16 cellular contexts compared by ENCODE assay signal in genomic region chr2:40242315-40242714, GRCh38.
DNase-seq lines count a peak whose midpoint lies in the region; TF ChIP-seq lines count a peak whose summit lies in the region.
"Had no signal": no experiment of that assay in that cellular context is flagged by ENCODE, and none has a peak within 500 bp of the region (broad histone marks: within the 10 kb centered on the region; RNA-seq: fewer than 3 reads in every experiment).

No MANE protein-coding gene starts in this region.

- H3K36me3 ChIP-seq in right atrium auricular region: no peaks in the 10 kb centered on the region

- peak; percentile 53 for DNase-seq in DMS53 (lab: John Stamatoyannopoulos, UW)
- peak; percentile 46 for DNase-seq in NCI-H1436 (lab: John Stamatoyannopoulos, UW)
- peak; percentile 91 for DNase-seq in NCI-H345 treated with DMSO at 0.1 percent for 48 hours (lab: John Stamatoyannopoulos, UW; ENCODE audit: unreplicated experiment)
- peak; percentile 15 for DNase-seq in iPS DF 19.7 (ENCODE audit: low read depth, low spot score)
- no peak for DNase-seq in amygdala (lab: John Stamatoyannopoulos, UW)
- no peak for DNase-seq in activated naive CD4-positive, alpha-beta T cell treated with anti-CD3 and anti-CD28 coated beads for 36 hours
- no peak for DNase-seq in endothelial cell (ENCODE audit: low spot score)
- DNase-seq in right atrium auricular region (ENCODE audit: low spot score): no peak
- DNase-seq: ACHN; activated T-cell treated with anti-CD3 and anti-CD28 coated beads, Interleukin-2, amount 50 U/mL, for 24 hours; CD4-positive, alpha-beta memory T cell; central memory CD4-positive, alpha-beta T cell; foreskin melanocyte; mammary epithelial cell; NCI-H1694 treated with DMSO at 0.1 percent for 48 hours had no signal

- H3K27me3 Mint-ChIP-seq in activated naive CD4-positive, alpha-beta T cell treated with anti-CD3 and anti-CD28 coated beads for 36 hours (ENCODE audit: low read depth): peaks cover 5% of the 10 kb centered on the region
- H3K27me3 Mint-ChIP-seq in endothelial cell (ENCODE audit: unreplicated experiment): no peaks in the 10 kb centered on the region
- H3K27me3 Mint-ChIP-seq: activated T-cell treated with anti-CD3 and anti-CD28 coated beads, Interleukin-2, amount 50 U/mL, for 24 hours; CD4-positive, alpha-beta memory T cell; natural killer cell treated with Interleukin-12 subunit alpha and Interleukin-12 subunit beta and Interleukin-15 and Interleukin-18, amount 100 ng/mL, for 72 hours had no signal

- H3K4me1 Mint-ChIP-seq in activated naive CD4-positive, alpha-beta T cell treated with anti-CD3 and anti-CD28 coated beads for 36 hours (ENCODE audit: low read depth): no peaks in the 10 kb centered on the region
- no peaks in the 10 kb centered on the region for H3K4me1 Mint-ChIP-seq in endothelial cell (ENCODE audit: unreplicated experiment)
- H3K4me1 Mint-ChIP-seq: CD4-positive, alpha-beta memory T cell had no signal

- no peak overlapping the region for H3K27ac ChIP-seq in right atrium auricular region

- H3K4me3 ChIP-seq in right atrium auricular region: no peak overlapping the region

- H3K4me1 ChIP-seq in right atrium auricular region: peaks cover 0 to 33% of the 10 kb centered on the region in 2 donors

- no peak for TF ChIP-seq CTCF in endothelial cell (IDR thresholded peaks at IDR 0.05; ENCODE audit: unreplicated experiment)
- no peak for TF ChIP-seq CTCF in right atrium auricular region (IDR thresholded peaks at IDR 0.05)

- no peaks in the 10 kb centered on the region for H3K27me3 ChIP-seq in right atrium auricular region

- peaks cover 2% of the 10 kb centered on the region for H3K9me3 Mint-ChIP-seq in activated naive CD4-positive, alpha-beta T cell treated with anti-CD3 and anti-CD28 coated beads for 36 hours
- no peaks in the 10 kb centered on the region for H3K9me3 Mint-ChIP-seq in endothelial cell (ENCODE audit: unreplicated experiment)
- H3K9me3 Mint-ChIP-seq: activated T-cell treated with anti-CD3 and anti-CD28 coated beads, Interleukin-2, amount 50 U/mL, for 24 hours had no signal

- H3K27ac Mint-ChIP-seq in activated naive CD4-positive, alpha-beta T cell treated with anti-CD3 and anti-CD28 coated beads for 36 hours: no peak overlapping the region
- H3K27ac Mint-ChIP-seq in endothelial cell (ENCODE audit: unreplicated experiment): no peak overlapping the region
- H3K27ac Mint-ChIP-seq: activated T-cell treated with anti-CD3 and anti-CD28 coated beads, Interleukin-2, amount 50 U/mL, for 24 hours; CD4-positive, alpha-beta memory T cell; natural killer cell treated with Interleukin-12 subunit alpha and Interleukin-12 subunit beta and Interleukin-15 and Interleukin-18, amount 100 ng/mL, for 72 hours had no signal

- CTCF ChIA-PET in activated naive CD4-positive, alpha-beta T cell treated with anti-CD3 and anti-CD28 coated beads for 36 hours (lab: Charles Lee): no interaction called here

- peaks cover 2% of the 10 kb centered on the region for H3K36me3 Mint-ChIP-seq in activated naive CD4-positive, alpha-beta T cell treated with anti-CD3 and anti-CD28 coated beads for 36 hours (ENCODE audit: low read depth)
- no peaks in the 10 kb centered on the region for H3K36me3 Mint-ChIP-seq in endothelial cell (ENCODE audit: low read depth, unreplicated experiment)
- H3K36me3 Mint-ChIP-seq: CD4-positive, alpha-beta memory T cell; natural killer cell treated with Interleukin-12 subunit alpha and Interleukin-12 subunit beta and Interleukin-15 and Interleukin-18, amount 100 ng/mL, for 72 hours had no signal

- H3K4me3 Mint-ChIP-seq in activated naive CD4-positive, alpha-beta T cell treated with anti-CD3 and anti-CD28 coated beads for 36 hours: no peak overlapping the region
- no peak overlapping the region for H3K4me3 Mint-ChIP-seq in endothelial cell (ENCODE audit: unreplicated experiment)
- H3K4me3 Mint-ChIP-seq: activated T-cell treated with anti-CD3 and anti-CD28 coated beads, Interleukin-2, amount 50 U/mL, for 24 hours; CD4-positive, alpha-beta memory T cell; natural killer cell treated with Interleukin-12 subunit alpha and Interleukin-12 subunit beta and Interleukin-15 and Interleukin-18, amount 100 ng/mL, for 72 hours had no signal

- no peaks in the 10 kb centered on the region for H3K9me3 ChIP-seq in right atrium auricular region

- intact Hi-C loops in activated naive CD4-positive, alpha-beta T cell treated with anti-CD3 and anti-CD28 coated beads for 36 hours (cut with micrococcal nuclease): loop anchor here (5.0 kb wide), 1 partner anchor 1540 kb away; no protein-coding TSS in a partner anchor

Comparison
In these comparisons a context has a peak if more than half of its experiments do, and no peak if none do; other contexts are left out.
1. DNase-seq: peak in DMS53 (single experiment), NCI-H1436 (single experiment), NCI-H345 treated with DMSO at 0.1 percent for 48 hours (single experiment) and iPS DF 19.7 (single experiment); none in amygdala (0 of 56), activated naive CD4-positive, alpha-beta T cell treated with anti-CD3 and anti-CD28 coated beads for 36 hours (single experiment), endothelial cell (single experiment) and right atrium auricular region (single experiment).